Comparison of ENCODE assay signal across 1 cellular context in genomic region chr5:73378070-73378469, GRCh38.
TF ChIP-seq lines count a peak whose summit lies in the region.

No MANE protein-coding gene starts in this region.

TF ChIP-seq in HEK293, 187 proteins besides CTCF, POLR2A, EP300 and RAD21 (continued from another document and continues in another):
- TF ChIP-seq IKZF3 (tag by site-specific recombination; IDR thresholded peaks at IDR 0.05) (peak; percentile 95), ZNF311 (tag by site-specific recombination; IDR thresholded peaks at IDR 0.05; ENCODE audit: borderline replicate concordance) (no peak), ZBTB11 (tag by site-specific recombination; conservative IDR thresholded peaks at IDR 0.05; ENCODE audit: low read depth) (no peak), ZNF530 (tag by site-specific recombination; IDR thresholded peaks at IDR 0.05; ENCODE audit: low read depth) (no peak), FEZF1 (tag by site-specific recombination; IDR thresholded peaks at IDR 0.05) (peak; percentile 54; the same call in 1 of the 2 replicates), ZNF114 (tag by site-specific recombination; IDR thresholded peaks at IDR 0.05) (no peak), TSHZ1 (tag by site-specific recombination; IDR thresholded peaks at IDR 0.05; ENCODE audit: borderline replicate concordance) (0 out of 2 replicates have a peak, but pooled peaks have one; percentile 6), ZFP37 (tag by site-specific recombination; IDR thresholded peaks at IDR 0.05) (no peak), ZNF621 (tag by site-specific recombination; IDR thresholded peaks at IDR 0.05) (no peak), BCL11A (tag by site-specific recombination; IDR thresholded peaks at IDR 0.05; ENCODE audit: low read depth) (0 out of 2 replicates have a peak, but pooled peaks have one; percentile 10), ZNF473 (tag by site-specific recombination; IDR thresholded peaks at IDR 0.05) (no peak), ZNF544 (tag by site-specific recombination; IDR thresholded peaks at IDR 0.05) (no peak), ZNF16 (tag by site-specific recombination; IDR thresholded peaks at IDR 0.05; ENCODE audit: low read depth) (no peak), ZNF610 (tag by site-specific recombination; IDR thresholded peaks at IDR 0.05; ENCODE audit: borderline replicate concordance) (0 out of 2 replicates have a peak, but pooled peaks have one; percentile 40), ZNF174 (tag by site-specific recombination; IDR thresholded peaks at IDR 0.05) (no peak), GLIS2 (tag by site-specific recombination; IDR thresholded peaks at IDR 0.05) (no peak), ZNF19 (tag by site-specific recombination; IDR thresholded peaks at IDR 0.05; ENCODE audit: low read depth) (no peak), GLI2 (tag by site-specific recombination; IDR thresholded peaks at IDR 0.05; ENCODE audit: borderline replicate concordance, low read depth) (no peak), ZNF280D (tag by site-specific recombination; IDR thresholded peaks at IDR 0.05) (no peak), ZNF24 (tag by site-specific recombination; IDR thresholded peaks at IDR 0.05) (peak; percentile 88), ZBTB17 (tag by site-specific recombination; IDR thresholded peaks at IDR 0.05) (peak; percentile 73), SP7 (tag by site-specific recombination; IDR thresholded peaks at IDR 0.05) (peak; percentile 43; the same call in 1 of the 2 replicates), ZNF133 (tag by site-specific recombination; IDR thresholded peaks at IDR 0.05) (no peak), ZNF157 (tag by site-specific recombination; IDR thresholded peaks at IDR 0.05) (no peak), ZNF560 (tag by site-specific recombination; IDR thresholded peaks at IDR 0.05; ENCODE audit: borderline replicate concordance) (no peak), ZNF121 (tag by site-specific recombination; IDR thresholded peaks at IDR 0.05) (no peak), ZNF785 (tag by site-specific recombination; IDR thresholded peaks at IDR 0.05) (no peak), ZNF548 (tag by site-specific recombination; IDR thresholded peaks at IDR 0.05) (no peak), KLF16 (tag by site-specific recombination; IDR thresholded peaks at IDR 0.05) (no peak), SP2 (tag by site-specific recombination; IDR thresholded peaks at IDR 0.05) (no peak), GLIS1 (tag by site-specific recombination; IDR thresholded peaks at IDR 0.05) (peak; percentile 96), ZNF169 (tag by site-specific recombination; IDR thresholded peaks at IDR 0.05) (no peak), ZNF529 (tag by site-specific recombination; IDR thresholded peaks at IDR 0.05; ENCODE audit: insufficient replicate concordance) (no peak), ZNF513 (tag by site-specific recombination; IDR thresholded peaks at IDR 0.05) (0 out of 2 replicates have a peak, but pooled peaks have one; percentile 30), ZNF404 (tag by site-specific recombination; IDR thresholded peaks at IDR 0.05) (no peak), ZEB2 (tag by site-specific recombination; IDR thresholded peaks at IDR 0.05) (peak; percentile 61; the same call in 1 of the 2 replicates), ZNF777 (tag by site-specific recombination; IDR thresholded peaks at IDR 0.05; ENCODE audit: borderline replicate concordance) (no peak), ZNF248 (tag by site-specific recombination; IDR thresholded peaks at IDR 0.05) (no peak), ZNF792 (tag by site-specific recombination; IDR thresholded peaks at IDR 0.05) (no peak), ZNF449 (tag by site-specific recombination; IDR thresholded peaks at IDR 0.05) (peak; percentile 80; the same call in 1 of the 2 replicates), ZNF140 (tag by site-specific recombination; IDR thresholded peaks at IDR 0.05) (no peak), ZNF664 (tag by site-specific recombination; IDR thresholded peaks at IDR 0.05) (no peak)
- TF ChIP-seq, protein P1, sequence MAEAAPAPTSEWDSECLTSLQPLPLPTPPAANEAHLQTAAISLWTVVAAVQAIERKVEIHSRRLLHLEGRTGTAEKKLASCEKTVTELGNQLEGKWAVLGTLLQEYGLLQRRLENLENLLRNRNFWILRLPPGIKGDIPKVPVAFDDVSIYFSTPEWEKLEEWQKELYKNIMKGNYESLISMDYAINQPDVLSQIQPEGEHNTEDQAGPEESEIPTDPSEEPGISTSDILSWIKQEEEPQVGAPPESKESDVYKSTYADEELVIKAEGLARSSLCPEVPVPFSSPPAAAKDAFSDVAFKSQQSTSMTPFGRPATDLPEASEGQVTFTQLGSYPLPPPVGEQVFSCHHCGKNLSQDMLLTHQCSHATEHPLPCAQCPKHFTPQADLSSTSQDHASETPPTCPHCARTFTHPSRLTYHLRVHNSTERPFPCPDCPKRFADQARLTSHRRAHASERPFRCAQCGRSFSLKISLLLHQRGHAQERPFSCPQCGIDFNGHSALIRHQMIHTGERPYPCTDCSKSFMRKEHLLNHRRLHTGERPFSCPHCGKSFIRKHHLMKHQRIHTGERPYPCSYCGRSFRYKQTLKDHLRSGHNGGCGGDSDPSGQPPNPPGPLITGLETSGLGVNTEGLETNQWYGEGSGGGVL (tag by site-specific recombination; IDR thresholded peaks at IDR 0.05) = no peak
- TF ChIP-seq, protein P2, sequence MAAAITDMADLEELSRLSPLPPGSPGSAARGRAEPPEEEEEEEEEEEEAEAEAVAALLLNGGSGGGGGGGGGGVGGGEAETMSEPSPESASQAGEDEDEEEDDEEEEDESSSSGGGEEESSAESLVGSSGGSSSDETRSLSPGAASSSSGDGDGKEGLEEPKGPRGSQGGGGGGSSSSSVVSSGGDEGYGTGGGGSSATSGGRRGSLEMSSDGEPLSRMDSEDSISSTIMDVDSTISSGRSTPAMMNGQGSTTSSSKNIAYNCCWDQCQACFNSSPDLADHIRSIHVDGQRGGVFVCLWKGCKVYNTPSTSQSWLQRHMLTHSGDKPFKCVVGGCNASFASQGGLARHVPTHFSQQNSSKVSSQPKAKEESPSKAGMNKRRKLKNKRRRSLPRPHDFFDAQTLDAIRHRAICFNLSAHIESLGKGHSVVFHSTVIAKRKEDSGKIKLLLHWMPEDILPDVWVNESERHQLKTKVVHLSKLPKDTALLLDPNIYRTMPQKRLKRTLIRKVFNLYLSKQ (tag by site-specific recombination; IDR thresholded peaks at IDR 0.05; ENCODE audit: borderline replicate concordance) = no peak
- TF ChIP-seq, protein P3, sequence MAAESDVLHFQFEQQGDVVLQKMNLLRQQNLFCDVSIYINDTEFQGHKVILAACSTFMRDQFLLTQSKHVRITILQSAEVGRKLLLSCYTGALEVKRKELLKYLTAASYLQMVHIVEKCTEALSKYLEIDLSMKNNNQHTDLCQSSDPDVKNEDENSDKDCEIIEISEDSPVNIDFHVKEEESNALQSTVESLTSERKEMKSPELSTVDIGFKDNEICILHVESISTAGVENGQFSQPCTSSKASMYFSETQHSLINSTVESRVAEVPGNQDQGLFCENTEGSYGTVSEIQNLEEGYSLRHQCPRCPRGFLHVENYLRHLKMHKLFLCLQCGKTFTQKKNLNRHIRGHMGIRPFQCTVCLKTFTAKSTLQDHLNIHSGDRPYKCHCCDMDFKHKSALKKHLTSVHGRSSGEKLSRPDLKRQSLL (tag by site-specific recombination; IDR thresholded peaks at IDR 0.05) = peak; percentile 35; the same call in 1 of the 2 replicates
- TF ChIP-seq, protein P4, sequence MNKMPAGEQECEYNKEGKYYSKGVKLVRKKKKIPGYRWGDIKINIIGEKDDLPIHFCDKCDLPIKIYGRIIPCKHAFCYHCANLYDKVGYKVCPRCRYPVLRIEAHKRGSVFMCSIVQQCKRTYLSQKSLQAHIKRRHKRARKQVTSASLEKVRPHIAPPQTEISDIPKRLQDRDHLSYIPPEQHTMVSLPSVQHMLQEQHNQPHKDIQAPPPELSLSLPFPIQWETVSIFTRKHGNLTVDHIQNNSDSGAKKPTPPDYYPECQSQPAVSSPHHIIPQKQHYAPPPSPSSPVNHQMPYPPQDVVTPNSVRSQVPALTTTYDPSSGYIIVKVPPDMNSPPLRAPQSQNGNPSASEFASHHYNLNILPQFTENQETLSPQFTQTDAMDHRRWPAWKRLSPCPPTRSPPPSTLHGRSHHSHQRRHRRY (tag by site-specific recombination; IDR thresholded peaks at IDR 0.05) = no peak
